15 cellular contexts compared by ENCODE assay signal in genomic region chr2:146321175-146321574, GRCh38.
DNase-seq lines count a peak whose midpoint lies in the region; ATAC-seq and TF ChIP-seq lines count a peak whose summit lies in the region.
"Had no signal": no experiment of that assay in that cellular context is flagged by ENCODE, and none has a peak within 500 bp of the region (broad histone marks: within the 10 kb centered on the region; RNA-seq: fewer than 3 reads in every experiment).

No MANE protein-coding gene starts in this region.

- TF ChIP-seq POLR2A in thyroid gland (IDR thresholded peaks at IDR 0.05) (no peak), esophagus muscularis mucosa (IDR thresholded peaks at IDR 0.05; ENCODE audit: low read depth) (no peak)

- no peaks in the 10 kb centered on the region for H3K27me3 ChIP-seq in duodenal mucosa (ENCODE audit: control insufficient read depth in 1 of 2, insufficient read depth in 2 of 2, low read length in 2 of 2)
- H3K27me3 ChIP-seq in thyroid gland = no peaks in the 10 kb centered on the region
- no peaks in the 10 kb centered on the region for H3K27me3 ChIP-seq in BE2C
- no peaks in the 10 kb centered on the region for H3K27me3 ChIP-seq in esophagus muscularis mucosa

- ATAC-seq in mucosa of descending colon (peak; percentile 14), GM21619 (IDR thresholded peaks at IDR 0.05; ENCODE audit: unreplicated experiment) (no peak)
- ATAC-seq: stimulated activated memory B cell treated with anti-CD40 and anti-IgM and Interleukin-4, amounts not matched to agents 10 μg/mL and 1 μg/mL and 100 μg/mL, for 72 hours had no signal

- H3K4me1 ChIP-seq in duodenal mucosa (ENCODE audit: control insufficient read depth in 1 of 2, insufficient read depth in 2 of 2, low read length in 2 of 2) (no peaks in the 10 kb centered on the region), mucosa of descending colon (ENCODE audit: low read depth) (no peaks in the 10 kb centered on the region), thyroid gland (no peaks in the 10 kb centered on the region), BE2C (no peaks in the 10 kb centered on the region), esophagus muscularis mucosa (no peaks in the 10 kb centered on the region)

- H3K4me3 ChIP-seq in duodenal mucosa (ENCODE audit: low read depth in 1 of 2, low read length in 2 of 2) (no peak overlapping the region), mucosa of descending colon (no peak overlapping the region), thyroid gland (replicated peaks in 1 of 3) (no peak overlapping the region), BE2C (ENCODE audit: low read depth, low read length) (no peak overlapping the region), esophagus muscularis mucosa (no peak overlapping the region)

- 57 to 59% methylated on average over 2 of the region's 2 CpGs for WGBS in thyroid gland, 2 donors
- 43% methylated on average over 2 of the region's 2 CpGs for WGBS in esophagus muscularis mucosa

- no peaks in the 10 kb centered on the region for H3K36me3 ChIP-seq in duodenal mucosa (ENCODE audit: control insufficient read depth in 1 of 2, insufficient read depth in 2 of 2, low read length in 2 of 2)
- no peaks in the 10 kb centered on the region for H3K36me3 ChIP-seq in mucosa of descending colon (ENCODE audit: low read depth)
- no peaks in the 10 kb centered on the region for H3K36me3 ChIP-seq in thyroid gland
- H3K36me3 ChIP-seq in BE2C = no peaks in the 10 kb centered on the region
- no peaks in the 10 kb centered on the region for H3K36me3 ChIP-seq in esophagus muscularis mucosa

- H3K27ac ChIP-seq in duodenal mucosa (ENCODE audit: low read depth, low read length) = peak overlapping the region; percentile 20
- no peak overlapping the region for H3K27ac ChIP-seq in thyroid gland
- H3K27ac ChIP-seq in esophagus muscularis mucosa (replicated peaks in 1 of 4) = no peak overlapping the region
- H3K27ac ChIP-seq: KMS-11 had no signal

- no peak for TF ChIP-seq EP300 in esophagus muscularis mucosa (IDR thresholded peaks at IDR 0.05)

- no peak for TF ChIP-seq CTCF in mucosa of descending colon (IDR thresholded peaks at IDR 0.05)
- no peak for TF ChIP-seq CTCF in thyroid gland (IDR thresholded peaks at IDR 0.05)
- TF ChIP-seq CTCF in BE2C (IDR thresholded peaks at IDR 0.05; ENCODE audit: low read depth, low read length) = no peak
- TF ChIP-seq CTCF in esophagus muscularis mucosa (IDR thresholded peaks at IDR 0.05) = no peak

- DNase-seq in Ammon's horn (ENCODE audit: low spot score) (peak; percentile 1), RPMI7951 (ENCODE audit: low read depth) (peak; percentile 2), mucosa of descending colon (no peak), thyroid gland (no peak), BE2C (no peak), esophagus muscularis mucosa (ENCODE audit: extremely low spot score) (no peak)
- DNase-seq: activated CD4-positive, alpha-beta T cell treated with anti-CD3 and anti-CD28 coated beads for 4 hours; activated CD8-positive, alpha-beta memory T cell treated with anti-CD3 and anti-CD28 coated beads, Interleukin-2, amount 50 U/mL, for 48 hours; activated naive CD4-positive, alpha-beta T cell treated with anti-CD3 and anti-CD28 coated beads, Interleukin-2, amount 50 U/mL, for 16 hours; occipital lobe; T-helper 9 cell had no signal

- intact Hi-C loops in mucosa of descending colon (cut with DNase I, micrococcal nuclease) = no loop called here
- intact Hi-C loops in thyroid gland (cut with DNase I) = no loop called here
- intact Hi-C loops in esophagus muscularis mucosa (cut with DNase I) = no loop called here

- no peaks in the 10 kb centered on the region for H3K9me3 ChIP-seq in duodenal mucosa (ENCODE audit: control insufficient read depth in 1 of 2, low read length in 2 of 2)
- no peaks in the 10 kb centered on the region for H3K9me3 ChIP-seq in mucosa of descending colon
- no peaks in the 10 kb centered on the region for H3K9me3 ChIP-seq in thyroid gland
- H3K9me3 ChIP-seq in BE2C = no peaks in the 10 kb centered on the region
- H3K9me3 ChIP-seq in esophagus muscularis mucosa = no peaks in the 10 kb centered on the region

- H3K9ac ChIP-seq in duodenal mucosa (ENCODE audit: low read depth in 1 of 2, low read length in 2 of 2) = no peak overlapping the region
- H3K9ac ChIP-seq: KMS-11 had no signal

Comparison
In these comparisons a context has a peak if more than half of its experiments do, and no peak if none do; other contexts are left out.
1. DNase-seq: peak in Ammon's horn (single experiment) and RPMI7951 (single experiment); none in mucosa of descending colon (0 of 3), thyroid gland (0 of 2), BE2C (single experiment) and esophagus muscularis mucosa (single experiment).